1 cellular context compared by ENCODE assay signal in genomic region chr5:143261748-143262392, GRCh38.
TF ChIP-seq lines count a peak whose summit lies in the region.

No MANE protein-coding gene starts in this region.

TF ChIP-seq in GM23338, 12 proteins besides CTCF, POLR2A, EP300 and RAD21 (continued from another document):
- TF ChIP-seq CREB1 (CRISPR knock-in tag; IDR thresholded peaks at IDR 0.05; ENCODE audit: low read depth), result no peak
TF ChIP-seq in GM23338: peak in this region for 0.
